In genomic region chr2:66534461-66534860, GRCh38 we compare ENCODE assay signal across 16 cellular contexts.
"Had no signal": no experiment of that assay in that cellular context is flagged by ENCODE, and none has a peak within 500 bp of the region (broad histone marks: within the 10 kb centered on the region; RNA-seq: fewer than 3 reads in every experiment).

No MANE protein-coding gene starts in this region.

- H3K4me1 ChIP-seq: foreskin keratinocyte had no signal

- H3K9me3 ChIP-seq: mucosa of descending colon had no signal

- H3K4me3 ChIP-seq: mucosa of descending colon had no signal

- DNase-seq: activated CD4-positive, alpha-beta T cell treated with anti-CD3 and anti-CD28 coated beads for 48 hours; activated CD8-positive, alpha-beta T cell treated with anti-CD3 and anti-CD28 coated beads for 36 hours; activated effector memory CD4-positive, alpha-beta T cell treated with Interleukin-2 at 50 U/mL for 16 hours; activated T-cell treated with anti-CD3 and anti-CD28 coated beads, Interleukin-2, amount 50 U/mL, for 4 hours; amniotic stem cell; effector CD8-positive, alpha-beta T cell; foreskin keratinocyte; head of caudate nucleus; immature natural killer cell; mammary epithelial cell; mucosa of descending colon; naive thymus-derived CD8-positive, alpha-beta T cell; posterior cingulate gyrus; right cardiac atrium; small intestine; T-helper 2 cell had no signal

- H3K27ac ChIP-seq: foreskin keratinocyte had no signal

- H3K27me3 ChIP-seq: foreskin keratinocyte had no signal
